ENCODE assay signal across 1 cellular context in genomic region chr11:65711785-65712632, GRCh38.
TF ChIP-seq lines count a peak whose summit lies in the region.

TSS of gene KAT5 (plus strand) at chr11:65712252. CDS start at chr11:65712268, 16 bp downstream.

TF ChIP-seq in GM12878, 131 proteins besides CTCF, POLR2A, EP300 and RAD21 (continued from another document and continues in another):
- no peak for TF ChIP-seq SUPT20H (IDR thresholded peaks at IDR 0.05; ENCODE audit: borderline replicate concordance, control insufficient read depth, low read depth, low read length)
- TF ChIP-seq CEBPB (IDR thresholded peaks at IDR 0.05; ENCODE audit: borderline replicate concordance in 1 of 2, low read depth in 2 of 2, low read length in 2 of 2): no peak
- TF ChIP-seq SIN3A (IDR thresholded peaks at IDR 0.05; ENCODE audit: low read depth, low read length): peak; percentile 96
- TF ChIP-seq, protein P1, sequence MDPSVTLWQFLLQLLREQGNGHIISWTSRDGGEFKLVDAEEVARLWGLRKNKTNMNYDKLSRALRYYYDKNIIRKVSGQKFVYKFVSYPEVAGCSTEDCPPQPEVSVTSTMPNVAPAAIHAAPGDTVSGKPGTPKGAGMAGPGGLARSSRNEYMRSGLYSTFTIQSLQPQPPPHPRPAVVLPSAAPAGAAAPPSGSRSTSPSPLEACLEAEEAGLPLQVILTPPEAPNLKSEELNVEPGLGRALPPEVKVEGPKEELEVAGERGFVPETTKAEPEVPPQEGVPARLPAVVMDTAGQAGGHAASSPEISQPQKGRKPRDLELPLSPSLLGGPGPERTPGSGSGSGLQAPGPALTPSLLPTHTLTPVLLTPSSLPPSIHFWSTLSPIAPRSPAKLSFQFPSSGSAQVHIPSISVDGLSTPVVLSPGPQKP (IDR thresholded peaks at IDR 0.05; ENCODE audit: low read depth, low read length): peak; percentile 72
- TF ChIP-seq, protein P2, sequence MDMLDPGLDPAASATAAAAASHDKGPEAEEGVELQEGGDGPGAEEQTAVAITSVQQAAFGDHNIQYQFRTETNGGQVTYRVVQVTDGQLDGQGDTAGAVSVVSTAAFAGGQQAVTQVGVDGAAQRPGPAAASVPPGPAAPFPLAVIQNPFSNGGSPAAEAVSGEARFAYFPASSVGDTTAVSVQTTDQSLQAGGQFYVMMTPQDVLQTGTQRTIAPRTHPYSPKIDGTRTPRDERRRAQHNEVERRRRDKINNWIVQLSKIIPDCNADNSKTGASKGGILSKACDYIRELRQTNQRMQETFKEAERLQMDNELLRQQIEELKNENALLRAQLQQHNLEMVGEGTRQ (IDR thresholded peaks at IDR 0.05; ENCODE audit: borderline replicate concordance, low read depth, low read length): peak; percentile 100
- TF ChIP-seq NFIC (IDR thresholded peaks at IDR 0.05; ENCODE audit: low read depth, low read length): peak; percentile 91
- peak; percentile 100 for TF ChIP-seq RAD51 (IDR thresholded peaks at IDR 0.05)
- TF ChIP-seq SRF (IDR thresholded peaks at IDR 0.05; ENCODE audit: low read depth in 2 of 2, low read length in 2 of 2): peak; percentile 97
- TF ChIP-seq BACH1 (IDR thresholded peaks at IDR 0.05; ENCODE audit: borderline replicate concordance): peak; percentile 83
- TF ChIP-seq STAT3 (IDR thresholded peaks at IDR 0.05; ENCODE audit: low read depth, low read length): no peak
- no peak for TF ChIP-seq YBX1 (IDR thresholded peaks at IDR 0.05)
- TF ChIP-seq ZBTB40 (IDR thresholded peaks at IDR 0.05; ENCODE audit: borderline replicate concordance): peak; percentile 98
- TF ChIP-seq, protein P3, sequence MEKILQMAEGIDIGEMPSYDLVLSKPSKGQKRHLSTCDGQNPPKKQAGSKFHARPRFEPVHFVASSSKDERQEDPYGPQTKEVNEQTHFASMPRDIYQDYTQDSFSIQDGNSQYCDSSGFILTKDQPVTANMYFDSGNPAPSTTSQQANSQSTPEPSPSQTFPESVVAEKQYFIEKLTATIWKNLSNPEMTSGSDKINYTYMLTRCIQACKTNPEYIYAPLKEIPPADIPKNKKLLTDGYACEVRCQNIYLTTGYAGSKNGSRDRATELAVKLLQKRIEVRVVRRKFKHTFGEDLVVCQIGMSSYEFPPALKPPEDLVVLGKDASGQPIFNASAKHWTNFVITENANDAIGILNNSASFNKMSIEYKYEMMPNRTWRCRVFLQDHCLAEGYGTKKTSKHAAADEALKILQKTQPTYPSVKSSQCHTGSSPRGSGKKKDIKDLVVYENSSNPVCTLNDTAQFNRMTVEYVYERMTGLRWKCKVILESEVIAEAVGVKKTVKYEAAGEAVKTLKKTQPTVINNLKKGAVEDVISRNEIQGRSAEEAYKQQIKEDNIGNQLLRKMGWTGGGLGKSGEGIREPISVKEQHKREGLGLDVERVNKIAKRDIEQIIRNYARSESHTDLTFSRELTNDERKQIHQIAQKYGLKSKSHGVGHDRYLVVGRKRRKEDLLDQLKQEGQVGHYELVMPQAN (conservative IDR thresholded peaks at IDR 0.05): peak; percentile 98
- TF ChIP-seq, protein P4, sequence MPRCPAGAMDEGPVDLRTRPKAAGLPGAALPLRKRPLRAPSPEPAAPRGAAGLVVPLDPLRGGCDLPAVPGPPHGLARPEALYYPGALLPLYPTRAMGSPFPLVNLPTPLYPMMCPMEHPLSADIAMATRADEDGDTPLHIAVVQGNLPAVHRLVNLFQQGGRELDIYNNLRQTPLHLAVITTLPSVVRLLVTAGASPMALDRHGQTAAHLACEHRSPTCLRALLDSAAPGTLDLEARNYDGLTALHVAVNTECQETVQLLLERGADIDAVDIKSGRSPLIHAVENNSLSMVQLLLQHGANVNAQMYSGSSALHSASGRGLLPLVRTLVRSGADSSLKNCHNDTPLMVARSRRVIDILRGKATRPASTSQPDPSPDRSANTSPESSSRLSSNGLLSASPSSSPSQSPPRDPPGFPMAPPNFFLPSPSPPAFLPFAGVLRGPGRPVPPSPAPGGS (IDR thresholded peaks at IDR 0.05; ENCODE audit: borderline replicate concordance, insufficient read depth, low read depth, low read length, poor library complexity, severe bottlenecking): no peak
- TF ChIP-seq MYC (IDR thresholded peaks at IDR 0.05; ENCODE audit: insufficient read depth, insufficient read length, insufficient replicate concordance, low read length, severe bottlenecking): no peak
- TF ChIP-seq ZNF384 (IDR thresholded peaks at IDR 0.05; ENCODE audit: borderline replicate concordance, low read depth, low read length): no peak
- peak; percentile 98 for TF ChIP-seq NBN (IDR thresholded peaks at IDR 0.05)
- TF ChIP-seq ASH2L (IDR thresholded peaks at IDR 0.05; ENCODE audit: borderline replicate concordance, low read depth): 0 out of 2 replicates have a peak, but pooled peaks have one; percentile 40
- TF ChIP-seq EZH2 (IDR thresholded peaks at IDR 0.05; ENCODE audit: borderline replicate concordance, control insufficient read depth, low read depth, low read length): no peak
- TF ChIP-seq ZNF622 (IDR thresholded peaks at IDR 0.05): no peak
- no peak for TF ChIP-seq SIX5 (IDR thresholded peaks at IDR 0.05; ENCODE audit: low read depth, low read length, severe bottlenecking)
- TF ChIP-seq ZZZ3 (IDR thresholded peaks at IDR 0.05; ENCODE audit: control insufficient read depth, insufficient read length, low read depth): no peak
- no peak for TF ChIP-seq NR2C2 (IDR thresholded peaks at IDR 0.05; ENCODE audit: borderline replicate concordance, control insufficient read depth, insufficient read length, low read depth)
- no peak for TF ChIP-seq EED (IDR thresholded peaks at IDR 0.05; ENCODE audit: low read depth)
- TF ChIP-seq TCF3 (IDR thresholded peaks at IDR 0.05; ENCODE audit: borderline replicate concordance, insufficient read depth, low read depth, low read length): peak; percentile 42; the same call in 1 of the 2 replicates
- no peak for TF ChIP-seq ZNF217 (IDR thresholded peaks at IDR 0.05)
- TF ChIP-seq DPF2 (IDR thresholded peaks at IDR 0.05): peak; percentile 86
- TF ChIP-seq SUZ12 (IDR thresholded peaks at IDR 0.05; ENCODE audit: unreplicated experiment): no peak
- TF ChIP-seq, protein P5, sequence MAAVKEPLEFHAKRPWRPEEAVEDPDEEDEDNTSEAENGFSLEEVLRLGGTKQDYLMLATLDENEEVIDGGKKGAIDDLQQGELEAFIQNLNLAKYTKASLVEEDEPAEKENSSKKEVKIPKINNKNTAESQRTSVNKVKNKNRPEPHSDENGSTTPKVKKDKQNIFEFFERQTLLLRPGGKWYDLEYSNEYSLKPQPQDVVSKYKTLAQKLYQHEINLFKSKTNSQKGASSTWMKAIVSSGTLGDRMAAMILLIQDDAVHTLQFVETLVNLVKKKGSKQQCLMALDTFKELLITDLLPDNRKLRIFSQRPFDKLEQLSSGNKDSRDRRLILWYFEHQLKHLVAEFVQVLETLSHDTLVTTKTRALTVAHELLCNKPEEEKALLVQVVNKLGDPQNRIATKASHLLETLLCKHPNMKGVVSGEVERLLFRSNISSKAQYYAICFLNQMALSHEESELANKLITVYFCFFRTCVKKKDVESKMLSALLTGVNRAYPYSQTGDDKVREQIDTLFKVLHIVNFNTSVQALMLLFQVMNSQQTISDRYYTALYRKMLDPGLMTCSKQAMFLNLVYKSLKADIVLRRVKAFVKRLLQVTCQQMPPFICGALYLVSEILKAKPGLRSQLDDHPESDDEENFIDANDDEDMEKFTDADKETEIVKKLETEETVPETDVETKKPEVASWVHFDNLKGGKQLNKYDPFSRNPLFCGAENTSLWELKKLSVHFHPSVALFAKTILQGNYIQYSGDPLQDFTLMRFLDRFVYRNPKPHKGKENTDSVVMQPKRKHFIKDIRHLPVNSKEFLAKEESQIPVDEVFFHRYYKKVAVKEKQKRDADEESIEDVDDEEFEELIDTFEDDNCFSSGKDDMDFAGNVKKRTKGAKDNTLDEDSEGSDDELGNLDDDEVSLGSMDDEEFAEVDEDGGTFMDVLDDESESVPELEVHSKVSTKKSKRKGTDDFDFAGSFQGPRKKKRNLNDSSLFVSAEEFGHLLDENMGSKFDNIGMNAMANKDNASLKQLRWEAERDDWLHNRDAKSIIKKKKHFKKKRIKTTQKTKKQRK (IDR thresholded peaks at IDR 0.05; ENCODE audit: low read depth, low read length): peak; percentile 19; the same call in 1 of the 2 replicates
- peak; percentile 3; the same call in 1 of the 2 replicates for TF ChIP-seq NRF1 (conservative IDR thresholded peaks at IDR 0.05; ENCODE audit: low read depth, low read length)
- TF ChIP-seq WRNIP1 (IDR thresholded peaks at IDR 0.05; ENCODE audit: borderline replicate concordance, low read depth, low read length): no peak
- TF ChIP-seq, protein P6, sequence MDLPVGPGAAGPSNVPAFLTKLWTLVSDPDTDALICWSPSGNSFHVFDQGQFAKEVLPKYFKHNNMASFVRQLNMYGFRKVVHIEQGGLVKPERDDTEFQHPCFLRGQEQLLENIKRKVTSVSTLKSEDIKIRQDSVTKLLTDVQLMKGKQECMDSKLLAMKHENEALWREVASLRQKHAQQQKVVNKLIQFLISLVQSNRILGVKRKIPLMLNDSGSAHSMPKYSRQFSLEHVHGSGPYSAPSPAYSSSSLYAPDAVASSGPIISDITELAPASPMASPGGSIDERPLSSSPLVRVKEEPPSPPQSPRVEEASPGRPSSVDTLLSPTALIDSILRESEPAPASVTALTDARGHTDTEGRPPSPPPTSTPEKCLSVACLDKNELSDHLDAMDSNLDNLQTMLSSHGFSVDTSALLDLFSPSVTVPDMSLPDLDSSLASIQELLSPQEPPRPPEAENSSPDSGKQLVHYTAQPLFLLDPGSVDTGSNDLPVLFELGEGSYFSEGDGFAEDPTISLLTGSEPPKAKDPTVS (IDR thresholded peaks at IDR 0.05; ENCODE audit: low read depth, low read length): 0 out of 2 replicates have a peak, but pooled peaks have one; percentile 54
- no peak; the same call in 1 of the 2 replicates for TF ChIP-seq CHD2 (IDR thresholded peaks at IDR 0.05; ENCODE audit: borderline replicate concordance, low read depth, low read length)
- peak; percentile 86 for TF ChIP-seq SMARCA5 (IDR thresholded peaks at IDR 0.05)
- TF ChIP-seq JUND (IDR thresholded peaks at IDR 0.05; ENCODE audit: low read depth, low read length): no peak
- TF ChIP-seq BRCA1 (IDR thresholded peaks at IDR 0.05; ENCODE audit: low read depth, low read length): no peak; the same call in 1 of the 2 replicates
- peak; percentile 93 for TF ChIP-seq ZNF687 (IDR thresholded peaks at IDR 0.05)
- TF ChIP-seq SREBF1 (IDR thresholded peaks at IDR 0.05; ENCODE audit: low read length): no peak
- TF ChIP-seq PAX5 (IDR thresholded peaks at IDR 0.05; ENCODE audit: borderline replicate concordance, low read depth, low read length): 0 out of 2 replicates have a peak, but pooled peaks have one; percentile 25
- no peak for TF ChIP-seq ZNF24 (IDR thresholded peaks at IDR 0.05)
- no peak for TF ChIP-seq ATF2 (IDR thresholded peaks at IDR 0.05; ENCODE audit: low read length)
